In genomic region chr2:154836622-154837021, GRCh38 we compare ENCODE assay signal across 14 cellular contexts.
"Had no signal": no experiment of that assay in that cellular context is flagged by ENCODE, and none has a peak within 500 bp of the region (broad histone marks: within the 10 kb centered on the region; RNA-seq: fewer than 3 reads in every experiment).

No MANE protein-coding gene starts in this region.

- ATAC-seq: activated CD8-positive, alpha-beta T cell treated with anti-CD3 and anti-CD28 coated beads, Interleukin-2, amount 10 ng/mL, durations not matched to agents 7 days and 5 days; activated T-helper 17 cell treated with anti-CD3 and anti-CD28 coated beads, Interleukin-2, amount 50 U/mL, for 72 hours; heart left ventricle; left ventricle myocardium superior; stimulated activated naive B cell treated with anti-CD40 and anti-IgM and Interleukin-4, amounts not matched to agents 10 μg/mL and 1 μg/mL and 100 μg/mL, for 72 hours; T-cell had no signal

- H3K4me3 ChIP-seq: heart left ventricle, ovary, right atrium auricular region, tibial nerve had no signal

- H3K36me3 ChIP-seq: heart left ventricle, ovary, right atrium auricular region, tibial nerve had no signal

- DNase-seq: activated CD4-positive, alpha-beta T cell treated with anti-CD3 and anti-CD28 coated beads for 48 hours; activated CD8-positive, alpha-beta T cell treated with anti-CD3 and anti-CD28 coated beads, Interleukin-2, amount 10 ng/mL, durations not matched to agents 7 days and 5 days; activated naive CD4-positive, alpha-beta T cell treated with anti-CD3 and anti-CD28 coated beads for 36 hours; foreskin melanocyte; heart left ventricle; left ventricle myocardium superior; nephron progenitor cell; ovary; stimulated activated CD4-positive, alpha-beta T cell treated with anti-CD3 and anti-CD28 coated beads, Interleukin-1b, Interleukin-23, amount 100 ng/mL, for 48 hours; stimulated activated naive B cell treated with anti-CD40 and anti-IgM and Interleukin-4, amounts not matched to agents 10 μg/mL and 1 μg/mL and 100 μg/mL, for 72 hours; T-cell had no signal

- H3K27me3 ChIP-seq: heart left ventricle, right atrium auricular region, tibial nerve had no signal

- H3K9me3 ChIP-seq: ovary, right atrium auricular region had no signal

- H3K27ac ChIP-seq: heart left ventricle, ovary, right atrium auricular region, tibial nerve had no signal

- H3K4me1 ChIP-seq: heart left ventricle, right atrium auricular region, tibial nerve had no signal
